8 cellular contexts compared by ENCODE assay signal in genomic region chr16:84648595-84649510, GRCh38. TPM values are rescaled to one million over a fixed set of nuclear protein-coding genes. Genes with fewer than 3 reads are reported as not detected.
DNase-seq lines count a peak whose midpoint lies in the region; ATAC-seq and TF ChIP-seq lines count a peak whose summit lies in the region.

No MANE protein-coding gene starts in this region.

- no peak for TF ChIP-seq CTCF in esophagus squamous epithelium (IDR thresholded peaks at IDR 0.05)
- TF ChIP-seq CTCF in type B pancreatic cell (conservative IDR thresholded peaks at IDR 0.05): no peak

- H3K36me3 ChIP-seq in esophagus squamous epithelium: peaks cover 0 to 33% (median 8%) of the 10 kb centered on the region in 3 donors

- peaks cover 0 to 2% of the 10 kb centered on the region in 2 donors for H3K27me3 Mint-ChIP-seq in natural killer cell treated with Interleukin-12 subunit alpha and Interleukin-12 subunit beta and Interleukin-15 and Interleukin-18, amount 100 ng/mL, for 72 hours
- peaks cover 7% of the 10 kb centered on the region for H3K27me3 Mint-ChIP-seq in type B pancreatic cell

- peak; percentile 27 for DNase-seq in DMS53 treated with DMSO at 0.1 percent for 48 hours (lab: John Stamatoyannopoulos, UW; ENCODE audit: unreplicated experiment)
- peak; percentile 88 for DNase-seq in HuH-7.5 (ENCODE audit: low spot score)
- DNase-seq in activated CD8-positive, alpha-beta memory T cell treated with anti-CD3 and anti-CD28 coated beads, Interleukin-2, amount 50 U/mL, for 48 hours: peak; percentile 68
- DNase-seq in esophagus squamous epithelium (lab: John Stamatoyannopoulos, UW): no peak
- peak; percentile 73 for DNase-seq in natural killer cell treated with Interleukin-12 subunit alpha and Interleukin-12 subunit beta and Interleukin-15 and Interleukin-18, amount 100 ng/mL, for 72 hours (ENCODE audit: low spot score)
- no peak for DNase-seq in type B pancreatic cell (ENCODE audit: extremely low spot score, unreplicated experiment)
- DNase-seq in GDM1 (lab: John Stamatoyannopoulos, UW): no peak

- TF ChIP-seq POLR2A in esophagus squamous epithelium (IDR thresholded peaks at IDR 0.05): no peak

- 11 to 12% methylated on average over 6 of the region's 96 CpGs for WGBS in esophagus squamous epithelium, 2 donors

- H3K27me3 ChIP-seq in esophagus squamous epithelium: no peaks in the 10 kb centered on the region

- peaks cover 25 to 26% of the 10 kb centered on the region in 2 donors for H3K4me1 Mint-ChIP-seq in natural killer cell treated with Interleukin-12 subunit alpha and Interleukin-12 subunit beta and Interleukin-15 and Interleukin-18, amount 100 ng/mL, for 72 hours (ENCODE audit: low read depth in 2 of 2)
- peaks cover 16% of the 10 kb centered on the region for H3K4me1 Mint-ChIP-seq in type B pancreatic cell (ENCODE audit: unreplicated experiment)

- H3K9me3 Mint-ChIP-seq in natural killer cell treated with Interleukin-12 subunit alpha and Interleukin-12 subunit beta and Interleukin-15 and Interleukin-18, amount 100 ng/mL, for 72 hours: no peaks in the 10 kb centered on the region
- no peaks in the 10 kb centered on the region for H3K9me3 Mint-ChIP-seq in type B pancreatic cell

- ATAC-seq in GM21423 (IDR thresholded peaks at IDR 0.05; ENCODE audit: unreplicated experiment): peak; percentile 60
- ATAC-seq in natural killer cell treated with Interleukin-12 subunit alpha and Interleukin-12 subunit beta and Interleukin-15 and Interleukin-18, amount 100 ng/mL, for 72 hours: peak; percentile 69 to 74

- H3K27ac ChIP-seq in esophagus squamous epithelium: peak overlapping the region; percentile 90 to 96 (median 93)

- H3K4me3 ChIP-seq in esophagus squamous epithelium: peak overlapping the region; percentile 72 to 96 (median 82)

- intact Hi-C loops in esophagus squamous epithelium (cut with DNase I): no loop called here

- peaks cover 5% of the 10 kb centered on the region for H3K36me3 Mint-ChIP-seq in natural killer cell treated with Interleukin-12 subunit alpha and Interleukin-12 subunit beta and Interleukin-15 and Interleukin-18, amount 100 ng/mL, for 72 hours
- H3K36me3 Mint-ChIP-seq in type B pancreatic cell: peaks cover 8% of the 10 kb centered on the region

- no peaks in the 10 kb centered on the region for H3K9me3 ChIP-seq in esophagus squamous epithelium

- H3K4me1 ChIP-seq in esophagus squamous epithelium: peaks cover 13 to 46% (median 26%) of the 10 kb centered on the region in 3 donors

- peak overlapping the region; percentile 79 for H3K4me3 Mint-ChIP-seq in natural killer cell treated with Interleukin-12 subunit alpha and Interleukin-12 subunit beta and Interleukin-15 and Interleukin-18, amount 100 ng/mL, for 72 hours
- peak overlapping the region; percentile 85 for H3K4me3 Mint-ChIP-seq in type B pancreatic cell

- H3K27ac Mint-ChIP-seq in natural killer cell treated with Interleukin-12 subunit alpha and Interleukin-12 subunit beta and Interleukin-15 and Interleukin-18, amount 100 ng/mL, for 72 hours: peak overlapping the region; percentile 49 to 83
- peak overlapping the region; percentile 73 for H3K27ac Mint-ChIP-seq in type B pancreatic cell

RNA-seq across cellular contexts. Expression of gene KLHL36, which starts 0.5 kb away (rescaled TPM):
- total RNA-seq in esophagus squamous epithelium (10 to 100 TPM; 28.7 to 58.6 (median 40.1) TPM), type B pancreatic cell (ENCODE audit: low replicate concordance) (40.3 and 64.7 TPM in 2 replicates)
- total RNA-seq in natural killer cell treated with Interleukin-12 subunit alpha and Interleukin-12 subunit beta and Interleukin-15 and Interleukin-18, amount 100 ng/mL, for 72 hours: 10 to 100 TPM; 35.9 to 48.6 TPM

RNA-seq across cellular contexts. Expression of gene COTL1, which starts 31.0 kb away (rescaled TPM):
- total RNA-seq in esophagus squamous epithelium: 10 to 100 TPM in 3 of 4 donors, 1 to 10 TPM in 1; 7.9 to 34.2 (median 23.4) TPM
- 100 to 1,000 TPM; 128 to 154 TPM for total RNA-seq in natural killer cell treated with Interleukin-12 subunit alpha and Interleukin-12 subunit beta and Interleukin-15 and Interleukin-18, amount 100 ng/mL, for 72 hours
- total RNA-seq in type B pancreatic cell (ENCODE audit: low replicate concordance): 75.6 and 179 TPM in 2 replicates

RNA-seq across cellular contexts. Expression of gene USP10, which starts 50.9 kb away (rescaled TPM):
- total RNA-seq in esophagus squamous epithelium (10 to 100 TPM; 44.7 to 71.5 (median 56.0) TPM), type B pancreatic cell (ENCODE audit: low replicate concordance) (97.7 and 110 TPM in 2 replicates)
- 100 to 1,000 TPM; 111 to 156 TPM for total RNA-seq in natural killer cell treated with Interleukin-12 subunit alpha and Interleukin-12 subunit beta and Interleukin-15 and Interleukin-18, amount 100 ng/mL, for 72 hours

Comparison
In these comparisons a context has a peak if more than half of its experiments do, and no peak if none do; other contexts are left out.
1. DNase-seq: peak in DMS53 treated with DMSO at 0.1 percent for 48 hours (single experiment), HuH-7.5 (single experiment), activated CD8-positive, alpha-beta memory T cell treated with anti-CD3 and anti-CD28 coated beads, Interleukin-2, amount 50 U/mL, for 48 hours (single experiment) and natural killer cell treated with Interleukin-12 subunit alpha and Interleukin-12 subunit beta and Interleukin-15 and Interleukin-18, amount 100 ng/mL, for 72 hours (single experiment); none in esophagus squamous epithelium (single experiment), type B pancreatic cell (single experiment) and GDM1 (single experiment).